9 cellular contexts compared by ENCODE assay signal in genomic region chr3:123660900-123661299, GRCh38.
A peak's percentile ranks its signal among the peaks of the same experiment; 100 is the strongest.
DNase-seq lines count a peak whose midpoint lies in the region; ATAC-seq and TF ChIP-seq lines count a peak whose summit lies in the region.
"Had no signal": no experiment of that assay in that cellular context is flagged by ENCODE, and none has a peak within 500 bp of the region (broad histone marks: within the 10 kb centered on the region; RNA-seq: fewer than 3 reads in every experiment).

No MANE protein-coding gene starts in this region.

- H3K9me3 ChIP-seq in left lung, result no peaks in the 10 kb centered on the region

- H3K4me3 ChIP-seq in left lung, result no peak overlapping the region

- no peaks in the 10 kb centered on the region for H3K27me3 Mint-ChIP-seq in chondrocyte (ENCODE audit: low read depth)

- ATAC-seq in left lung, result peak; percentile 61
- ATAC-seq in HG03354 (IDR thresholded peaks at IDR 0.05; ENCODE audit: poor library complexity, severe bottlenecking, unreplicated experiment), result no peak
- ATAC-seq in HG03378 (IDR thresholded peaks at IDR 0.05; ENCODE audit: unreplicated experiment), result no peak
- ATAC-seq in GM19023 (IDR thresholded peaks at IDR 0.05; ENCODE audit: unreplicated experiment), result no peak
- no peak for ATAC-seq in HG02852 (IDR thresholded peaks at IDR 0.05; ENCODE audit: unreplicated experiment)

- DNase-seq in NCI-H1092 treated with DMSO at 0.1 percent for 48 hours (lab: John Stamatoyannopoulos, UW) (peak; percentile 82), chondrocyte (ENCODE audit: low spot score) (peak; percentile 96), left lung (peak; percentile 90 to 91), superior temporal gyrus (ENCODE audit: extremely low spot score) (peak; percentile 59)
- DNase-seq: activated B cell treated with CpG ODN at 0.5 μM for 24 hours had no signal

- H3K27ac ChIP-seq in left lung, result peak overlapping the region; percentile 64 to 86

- TF ChIP-seq CTCF in chondrocyte (IDR thresholded peaks at IDR 0.05), result no peak
- no peak for TF ChIP-seq CTCF in left lung (IDR thresholded peaks at IDR 0.05)

- H3K27me3 ChIP-seq in left lung, result no peaks in the 10 kb centered on the region

- H3K36me3 Mint-ChIP-seq in chondrocyte (ENCODE audit: low read depth), result peaks cover 57% of the 10 kb centered on the region

- H3K9me3 Mint-ChIP-seq in chondrocyte (ENCODE audit: low read depth), result peaks cover 3% of the 10 kb centered on the region

- peaks cover 52 to 67% of the 10 kb centered on the region in 2 donors for H3K4me1 ChIP-seq in left lung

- H3K4me3 Mint-ChIP-seq in chondrocyte (ENCODE audit: unreplicated experiment), result peak overlapping the region; percentile 14
- H3K4me3 Mint-ChIP-seq: activated B cell treated with CpG ODN at 0.5 μM for 24 hours had no signal

- H3K27ac Mint-ChIP-seq in chondrocyte (ENCODE audit: unreplicated experiment), result peak overlapping the region; percentile 93
- H3K27ac Mint-ChIP-seq: activated B cell treated with CpG ODN at 0.5 μM for 24 hours had no signal

- peaks cover 79% of the 10 kb centered on the region for H3K4me1 Mint-ChIP-seq in chondrocyte (ENCODE audit: low read depth)
- H3K4me1 Mint-ChIP-seq: activated B cell treated with CpG ODN at 0.5 μM for 24 hours had no signal

- intact Hi-C loops in left lung (cut with DNase I), result no loop called here

- H3K36me3 ChIP-seq in left lung, result peaks cover 0 to 16% of the 10 kb centered on the region in 2 donors
